22 cellular contexts compared by ENCODE assay signal in the genomic region with DNA sequence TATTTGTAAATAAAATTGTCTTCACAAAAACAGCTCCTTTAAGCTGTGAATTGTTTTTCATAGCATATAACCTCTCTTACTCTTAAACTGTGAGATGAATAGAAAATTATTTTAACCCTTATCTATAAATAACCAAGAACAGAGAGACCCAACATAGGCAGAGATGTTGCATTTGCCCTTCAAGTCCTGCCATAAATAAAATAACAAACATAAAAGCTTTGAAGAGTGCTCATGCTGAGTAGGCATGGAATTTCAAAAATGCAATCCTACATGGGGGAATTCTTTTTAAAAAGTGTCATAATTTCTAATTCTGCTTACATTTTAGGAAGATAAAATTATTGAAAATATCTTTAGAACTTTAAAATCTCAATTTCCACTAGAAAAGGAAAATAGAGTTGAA.
DNase-seq lines count a peak whose midpoint lies in the region; ATAC-seq and TF ChIP-seq lines count a peak whose summit lies in the region.
"Had no signal": no experiment of that assay in that cellular context is flagged by ENCODE, and none has a peak within 500 bp of the region (broad histone marks: within the 10 kb centered on the region; RNA-seq: fewer than 3 reads in every experiment).

No MANE protein-coding gene starts in this region.

- intact Hi-C loops in sciatic nerve (cut with DNase I): no loop called here

- no peaks in the 10 kb centered on the region for H4K20me1 ChIP-seq in osteoblast (ENCODE audit: insufficient read depth, low read length)

- H3K4me3 ChIP-seq in ACC112 (ENCODE audit: low read depth, low read length): peak overlapping the region; percentile 67
- peak overlapping the region; percentile 33 for H3K4me3 ChIP-seq in osteoblast (ENCODE audit: insufficient read depth, low read length)

- no peak for TF ChIP-seq CTCF in osteoblast (IDR thresholded peaks at IDR 0.05; ENCODE audit: extremely low read depth, low read depth, low read length)

- H3K79me2 ChIP-seq in ACC112 (ENCODE audit: control insufficient read depth, insufficient read depth, low read length, unreplicated experiment): no peaks in the 10 kb centered on the region
- H3K79me2 ChIP-seq in osteoblast (ENCODE audit: insufficient read depth, low read length): no peaks in the 10 kb centered on the region

- H2AFZ ChIP-seq in ACC112 (ENCODE audit: low read length, unreplicated experiment) (peak overlapping the region; percentile 92), osteoblast (ENCODE audit: low read length) (peak overlapping the region; percentile 2)

- peak overlapping the region; percentile 70 for H3K4me2 ChIP-seq in osteoblast (ENCODE audit: insufficient read depth, low read length)
- H3K4me2 ChIP-seq: KMS-11 had no signal

- no peaks in the 10 kb centered on the region for H3K27me3 ChIP-seq in ACC112 (ENCODE audit: insufficient read depth, low read length)
- no peaks in the 10 kb centered on the region for H3K27me3 ChIP-seq in osteoblast (ENCODE audit: insufficient read depth, low read length)
- H3K27me3 ChIP-seq: BE2C had no signal

- peak; percentile 21 for DNase-seq in LHCN-M2 (ENCODE audit: low read depth)
- DNase-seq in amniotic epithelial cell (ENCODE audit: low read depth): peak; percentile 27
- no peak for DNase-seq in osteoblast (ENCODE audit: insufficient read length, low spot score, missing footprints)
- DNase-seq in sciatic nerve (ENCODE audit: low spot score): no peak
- DNase-seq in NCI-H226: no peak
- DNase-seq: ACHN; BE2C; CD8-positive, alpha-beta memory T cell; DMS79 treated with DMSO at 0.1 percent for 48 hours; H9; NCI-H1092; NCI-H1436; NCI-H187 treated with DMSO at 0.1 percent for 48 hours; NCI-H2171 treated with DMSO at 0.1 percent for 48 hours; NCI-H524; NCI-H748 treated with DMSO at 0.1 percent for 48 hours had no signal

- ATAC-seq in sciatic nerve (no peak), HG03095 (IDR thresholded peaks at IDR 0.05; ENCODE audit: unreplicated experiment) (no peak)
- ATAC-seq: Right ventricle myocardium inferior had no signal

- no peaks in the 10 kb centered on the region for H3K9me3 ChIP-seq in osteoblast (ENCODE audit: low read depth, low read length)
- H3K9me3 ChIP-seq: BE2C had no signal

- H3K36me3 ChIP-seq in ACC112 (ENCODE audit: insufficient read depth, low read length): no peaks in the 10 kb centered on the region
- H3K36me3 ChIP-seq in osteoblast (ENCODE audit: insufficient read depth, low read length): no peaks in the 10 kb centered on the region
- H3K36me3 ChIP-seq: BE2C had no signal

- H3K4me1 ChIP-seq in ACC112 (ENCODE audit: control insufficient read depth, insufficient read depth, low read length, unreplicated experiment) (peaks cover 12% of the 10 kb centered on the region), osteoblast (ENCODE audit: insufficient read depth, low read length) (peaks cover 4% of the 10 kb centered on the region)
- H3K4me1 ChIP-seq: BE2C had no signal

- H3K27ac ChIP-seq in ACC112 (ENCODE audit: low read depth, low read length) (peak overlapping the region; percentile 27), osteoblast (ENCODE audit: low read depth, low read length) (no peak overlapping the region)
- H3K27ac ChIP-seq: 22Rv1, HL-60, KMS-11 had no signal

Comparison
In these comparisons a context has a peak if more than half of its experiments do, and no peak if none do; other contexts are left out.
1. DNase-seq: peak in LHCN-M2 (single experiment) and amniotic epithelial cell (single experiment); none in osteoblast (single experiment), sciatic nerve (single experiment) and NCI-H226 (single experiment).